ENCODE assay signal across 30 cellular contexts in genomic region chr5:53815471-53815870, GRCh38.
"Had no signal": no experiment of that assay in that cellular context is flagged by ENCODE, and none has a peak within 500 bp of the region (broad histone marks: within the 10 kb centered on the region; RNA-seq: fewer than 3 reads in every experiment).

No MANE protein-coding gene starts in this region.

- H2AFZ ChIP-seq: hepatocyte had no signal

- H3K27ac Mint-ChIP-seq: memory B cell; mesothelial cell of epicardium; natural killer cell treated with Interleukin-12 subunit alpha and Interleukin-12 subunit beta and Interleukin-15 and Interleukin-18, amount 100 ng/mL, for 72 hours; stimulated activated effector memory CD8-positive, alpha-beta T cell treated with anti-CD3 and anti-CD28 coated beads, Interleukin-12 subunit alpha, Interleukin-12 subunit beta, amount 100 ng/mL, for 72 hours had no signal

- DNase-seq: dorsolateral prefrontal cortex; effector CD4-positive, alpha-beta T cell; foreskin keratinocyte; heart left ventricle; left ventricle myocardium superior; lower lobe of right lung; mucosa of descending colon; naive B cell; pancreas; stimulated activated CD4-positive, alpha-beta T cell treated with anti-CD3 and anti-CD28 coated beads, Interleukin-12 subunit alpha, Interleukin-12 subunit beta, amount 100 ng/mL, for 4 hours; stimulated activated CD4-positive, alpha-beta T cell treated with anti-CD3 and anti-CD28 coated beads, Interleukin-1b, Interleukin-23, amount 100 ng/mL, for 48 hours; stimulated activated CD4-positive, alpha-beta T cell treated with anti-CD3 and anti-CD28 coated beads, Interleukin-4, amount 100 ng/mL, for 24 hours; stimulated activated naive CD4-positive, alpha-beta T cell treated with Interleukin-2 at 50 U/mL for 16 hours; stomach; thyroid gland; trophoblast cell had no signal

- H3K27me3 ChIP-seq: neutrophil, pancreas, right atrium auricular region, stomach, thyroid gland, vagina had no signal

- H3K4me3 Mint-ChIP-seq: memory B cell; mesothelial cell of epicardium; natural killer cell treated with Interleukin-12 subunit alpha and Interleukin-12 subunit beta and Interleukin-15 and Interleukin-18, amount 100 ng/mL, for 72 hours; neural crest cell; stimulated activated effector memory CD8-positive, alpha-beta T cell treated with anti-CD3 and anti-CD28 coated beads, Interleukin-12 subunit alpha, Interleukin-12 subunit beta, amount 100 ng/mL, for 72 hours had no signal

- H3K36me3 Mint-ChIP-seq: memory B cell; mesothelial cell of epicardium; naive B cell; natural killer cell treated with Interleukin-12 subunit alpha and Interleukin-12 subunit beta and Interleukin-15 and Interleukin-18, amount 100 ng/mL, for 72 hours; stimulated activated effector memory CD8-positive, alpha-beta T cell treated with anti-CD3 and anti-CD28 coated beads, Interleukin-12 subunit alpha, Interleukin-12 subunit beta, amount 100 ng/mL, for 72 hours had no signal

- H3K9me3 Mint-ChIP-seq: memory B cell; mesothelial cell of epicardium; natural killer cell treated with Interleukin-12 subunit alpha and Interleukin-12 subunit beta and Interleukin-15 and Interleukin-18, amount 100 ng/mL, for 72 hours; neural crest cell; stimulated activated effector memory CD8-positive, alpha-beta T cell treated with anti-CD3 and anti-CD28 coated beads, Interleukin-12 subunit alpha, Interleukin-12 subunit beta, amount 100 ng/mL, for 72 hours had no signal

- H3K9me3 ChIP-seq: gastroesophageal sphincter, heart left ventricle, lower lobe of right lung, mucosa of descending colon, neutrophil, pancreas, right atrium auricular region, stomach, thyroid gland, vagina had no signal

- FAIRE-seq: colon, keratinocyte, pancreas had no signal

- H3K27ac ChIP-seq: dorsolateral prefrontal cortex, epithelial cell of prostate, foreskin keratinocyte, gastroesophageal sphincter, heart left ventricle, hepatocyte, lower lobe of right lung, neutrophil, pancreas, right atrium auricular region, stomach, thyroid gland, vagina had no signal

- H3K36me3 ChIP-seq: gastroesophageal sphincter, heart left ventricle, lower lobe of right lung, neutrophil, pancreas, right atrium auricular region, stomach, thyroid gland, vagina had no signal

- H3K4me3 ChIP-seq: dorsolateral prefrontal cortex, gastroesophageal sphincter, heart left ventricle, hepatocyte, lower lobe of right lung, mucosa of descending colon, pancreas, right atrium auricular region, smooth muscle cell, stomach, thyroid gland, vagina had no signal

- H3K4me1 Mint-ChIP-seq: memory B cell; neural crest cell; stimulated activated effector memory CD8-positive, alpha-beta T cell treated with anti-CD3 and anti-CD28 coated beads, Interleukin-12 subunit alpha, Interleukin-12 subunit beta, amount 100 ng/mL, for 72 hours had no signal

- H3K4me2 ChIP-seq: hepatocyte, smooth muscle cell had no signal

- H3K4me1 ChIP-seq: foreskin keratinocyte, gastroesophageal sphincter, heart left ventricle, lower lobe of right lung, pancreas, right atrium auricular region, stomach, thyroid gland, vagina had no signal

- H3K79me2 ChIP-seq: hepatocyte had no signal
